ENCODE assay signal across 6 cellular contexts in the genomic region with DNA sequence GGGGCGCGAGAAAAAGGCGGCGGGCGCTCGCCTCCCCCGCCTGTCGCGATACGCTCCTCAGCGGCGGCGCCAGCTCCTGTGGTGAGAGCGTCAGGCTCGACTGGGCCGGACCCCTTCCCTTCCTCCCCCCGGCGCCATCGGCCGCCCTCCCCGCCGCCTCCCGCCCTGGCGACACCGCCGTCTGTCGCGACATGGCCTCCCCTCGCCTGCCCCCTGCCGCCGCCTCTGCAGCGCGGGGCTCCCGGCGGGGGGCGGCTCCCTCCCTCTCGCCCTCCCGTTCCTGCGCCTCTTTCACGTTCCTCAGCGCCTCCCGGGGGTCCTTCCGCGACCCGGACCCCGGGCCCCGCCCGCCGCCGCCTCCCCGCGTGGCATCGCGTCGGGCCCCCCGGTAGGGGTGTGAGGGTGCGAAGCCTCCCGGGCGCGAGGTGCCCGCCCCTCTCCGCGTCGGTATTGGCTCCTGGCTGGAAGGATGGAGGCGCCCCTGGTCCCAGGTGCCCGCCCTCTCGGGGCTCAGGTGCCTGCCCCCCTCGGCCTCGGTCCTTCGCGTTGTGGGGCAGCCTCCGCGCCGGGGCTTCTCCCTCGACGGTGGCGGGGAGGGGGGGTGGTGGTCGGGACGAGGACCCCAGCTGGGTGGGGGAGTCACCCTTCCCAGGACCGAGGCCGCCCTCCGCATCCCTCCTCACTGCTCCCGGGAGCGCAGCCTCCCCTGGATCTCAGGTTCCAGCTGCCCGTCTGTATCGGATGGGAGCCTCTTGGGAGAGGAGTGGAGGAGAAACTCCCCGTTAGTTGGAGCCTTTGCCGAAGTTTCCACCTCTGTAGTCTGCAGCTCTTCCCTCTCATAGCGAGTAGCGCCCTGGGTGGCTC. TPM values are rescaled to one million over a fixed set of nuclear protein-coding genes. Genes with fewer than 3 reads are reported as not detected.
DNase-seq lines count a peak whose midpoint lies in the region; ATAC-seq and TF ChIP-seq lines count a peak whose summit lies in the region.

No MANE protein-coding gene starts in this region.

- intact Hi-C loops in uterus (cut with DNase I; ENCODE audit: low total_unique reads), result no loop called here

- peak; percentile 53 for DNase-seq in GM23248
- DNase-seq in activated CD8-positive, alpha-beta memory T cell treated with anti-CD3 and anti-CD28 coated beads, Interleukin-2, amount 50 U/mL, for 48 hours, result peak; percentile 71
- DNase-seq in iris pigment epithelial cell (ENCODE audit: low read depth), result peak; percentile 20
- DNase-seq in uterus, result peak in 1 of 2 donors; percentile 40
- DNase-seq in GM20000 (ENCODE audit: low spot score), result no peak

- H3K27me3 ChIP-seq in GM23248 (replicated peaks; ENCODE audit: insufficient read depth) (no peaks in the 10 kb centered on the region), uterus (no peaks in the 10 kb centered on the region)

- H3K4me3 ChIP-seq in GM23248 (peak overlapping the region; percentile 78), uterus (peak overlapping the region; percentile 77 to 97)

- peak overlapping the region; percentile 98 for H3K9ac ChIP-seq in GM23248

- H3F3A ChIP-seq in GM23248 (ENCODE audit: insufficient read depth), result peaks cover 13% of the 10 kb centered on the region; the same call in 1 of the 2 replicates

- H3K9me3 ChIP-seq in GM23248 (ENCODE audit: low read depth), result no peaks in the 10 kb centered on the region
- H3K9me3 ChIP-seq in uterus, result no peaks in the 10 kb centered on the region

- 0 out of 2 replicates have a peak overlapping the region, but pooled peaks have one; percentile 36 for H2AFZ ChIP-seq in GM23248

- H4K20me1 ChIP-seq in GM23248 (ENCODE audit: insufficient read depth), result peaks cover 4% of the 10 kb centered on the region; the same call in 1 of the 2 replicates

- H3K4me1 ChIP-seq in GM23248 (ENCODE audit: insufficient read depth) (peaks cover 26% of the 10 kb centered on the region), uterus (peaks cover 0 to 18% of the 10 kb centered on the region in 2 donors)

- peaks cover 6% of the 10 kb centered on the region; the same call in 1 of the 2 replicates for H3K36me3 ChIP-seq in GM23248 (ENCODE audit: low read depth)
- H3K36me3 ChIP-seq in uterus, result no peaks in the 10 kb centered on the region

- ATAC-seq in GM18873 (IDR thresholded peaks at IDR 0.05; ENCODE audit: low FRiP score, unreplicated experiment), result no peak

- TF ChIP-seq CTCF in uterus (IDR thresholded peaks at IDR 0.05), result no peak
- no peak for TF ChIP-seq CTCF in GM20000 (IDR thresholded peaks at IDR 0.05; ENCODE audit: extremely low read depth, missing control alignments)

- H3K4me2 ChIP-seq in GM23248 (ENCODE audit: unreplicated experiment), result peak overlapping the region; percentile 84

- 3 to 5% methylated on average over 43 to 83 of the region's 90 CpGs for WGBS in GM23248 (ENCODE audit: low coverage in 1 of 2, low lambda C conversion rate in 2 of 2, missing lambda C conversion rate in 2 of 2), 2 experiments

- no peaks in the 10 kb centered on the region for H3K9me2 ChIP-seq in GM23248 (ENCODE audit: insufficient read depth)

- H3K79me2 ChIP-seq in GM23248 (ENCODE audit: insufficient read depth), result peaks cover 56% of the 10 kb centered on the region

- TF ChIP-seq POLR2A in uterus (IDR thresholded peaks at IDR 0.05), result no peak

- peak overlapping the region; percentile 77 for H3K27ac ChIP-seq in GM23248
- H3K27ac ChIP-seq in uterus, result peak overlapping the region; percentile 90 to 96

- in situ Hi-C loops in GM23248 (cut with MboI), result no loop called here

RNA-seq across cellular contexts. Expression of a gene that starts 0.6 kb away (rescaled TPM):
- 8.9 and 12.6 TPM in 2 replicates for total RNA-seq in GM23248 (2014; rRNA removed; shearing (Covaris generic))
- polyA plus RNA-seq in GM23248 (2016; fragmentation: Nextera tagmentation; extraction: Ambion mirVana), result 16.6 and 19.4 TPM in 2 replicates
- 10 to 100 TPM in 2 of 4 donors, 1 to 10 TPM in 1, under 1 TPM in 1; 0.88 to 41.6 (median 9.9) TPM for total RNA-seq in uterus

RNA-seq across cellular contexts. Expression of a gene that starts 21.4 kb away (rescaled TPM):
- total RNA-seq in GM23248 (2014; rRNA removed; shearing (Covaris generic)), result 6.6 and 6.9 TPM in 2 replicates
- 10.2 and 10.9 TPM in 2 replicates for polyA plus RNA-seq in GM23248 (2016; fragmentation: Nextera tagmentation; extraction: Ambion mirVana)
- 10 to 100 TPM in 2 of 4 donors, 1 to 10 TPM in 2; 3.7 to 52.8 (median 23.8) TPM for total RNA-seq in uterus

RNA-seq across cellular contexts. Expression of a gene that starts 22.6 kb away (rescaled TPM):
- total RNA-seq in GM23248 (2014; rRNA removed; shearing (Covaris generic)), result 38.4 and 43.9 TPM in 2 replicates
- 78.6 and 81.8 TPM in 2 replicates for polyA plus RNA-seq in GM23248 (2016; fragmentation: Nextera tagmentation; extraction: Ambion mirVana)
- total RNA-seq in uterus, result 10 to 100 TPM; 17.9 to 97.3 (median 52.6) TPM

RNA-seq across cellular contexts. Expression of a gene that starts 22.7 kb away (rescaled TPM):
- 11.5 and 23.8 TPM in 2 replicates for total RNA-seq in GM23248 (2014; rRNA removed; shearing (Covaris generic))
- polyA plus RNA-seq in GM23248 (2016; fragmentation: Nextera tagmentation; extraction: Ambion mirVana), result 29.6 and 30.0 TPM in 2 replicates
- 10 to 100 TPM in 2 of 4 donors, 1 to 10 TPM in 1, under 1 TPM in 1; 0.88 to 37.1 (median 9.9) TPM for total RNA-seq in uterus

RNA-seq across cellular contexts. Expression of a gene that starts 34.8 kb away (rescaled TPM):
- not detected in 2 replicates for total RNA-seq in GM23248 (2014; rRNA removed; shearing (Covaris generic))
- 0.18 TPM in 1 of 2 replicates, not detected in the other for polyA plus RNA-seq in GM23248 (2016; fragmentation: Nextera tagmentation; extraction: Ambion mirVana)
- 10 to 100 TPM in 1 of 4 donors, 1 to 10 TPM in 2, not detected in 1; 1.3 to 31.0 (median 3.0) TPM for total RNA-seq in uterus
